9 cellular contexts compared by ENCODE assay signal in the genomic region with DNA sequence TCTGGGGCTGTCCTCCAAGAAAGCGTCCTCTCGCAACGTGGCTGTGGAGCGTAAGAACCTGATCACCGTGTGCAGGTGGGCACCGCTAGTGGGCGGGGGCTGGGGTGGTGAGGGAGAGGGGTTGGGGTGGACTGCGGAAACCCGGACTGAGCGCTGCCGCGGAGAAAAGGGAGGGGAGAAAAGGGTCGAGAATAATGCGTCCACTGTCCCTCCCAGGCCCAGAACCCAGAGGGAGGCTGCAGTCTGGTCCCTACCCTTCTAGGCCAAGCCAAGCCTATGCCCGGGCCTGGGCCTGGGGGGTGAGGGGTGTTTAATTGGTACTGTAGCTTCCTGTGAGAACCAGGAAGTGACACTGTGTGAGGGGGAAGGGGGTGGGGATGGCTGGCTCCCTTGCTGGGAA. TPM values are rescaled to one million over a fixed set of nuclear protein-coding genes. Genes with fewer than 3 reads are reported as not detected.
DNase-seq lines count a peak whose midpoint lies in the region; ATAC-seq and TF ChIP-seq lines count a peak whose summit lies in the region.
"Had no signal": no experiment of that assay in that cellular context is flagged by ENCODE, and none has a peak within 500 bp of the region (broad histone marks: within the 10 kb centered on the region; RNA-seq: fewer than 3 reads in every experiment).

No MANE protein-coding gene starts in this region.

- H3K27me3 Mint-ChIP-seq in activated CD4-positive, alpha-beta memory T cell treated with anti-CD3 and anti-CD28 coated beads for 36 hours = peaks cover 23% of the 10 kb centered on the region
- peaks cover 42% of the 10 kb centered on the region for H3K27me3 Mint-ChIP-seq in activated CD4-positive, alpha-beta memory T cell treated with anti-CD3 and anti-CD28 coated beads, Interleukin-2, amount 10 ng/mL, durations not matched to agents 7 days and 5 days

- peaks cover 16% of the 10 kb centered on the region for H3K27me3 ChIP-seq in iPS-18a (ENCODE audit: control insufficient read depth, insufficient read depth, low read length)

- peak overlapping the region; percentile 23 for H3K4me3 Mint-ChIP-seq in activated CD4-positive, alpha-beta memory T cell treated with anti-CD3 and anti-CD28 coated beads for 36 hours
- no peak overlapping the region for H3K4me3 Mint-ChIP-seq in activated CD4-positive, alpha-beta memory T cell treated with anti-CD3 and anti-CD28 coated beads, Interleukin-2, amount 10 ng/mL, durations not matched to agents 7 days and 5 days

- H3K36me3 ChIP-seq in iPS-18a (ENCODE audit: control insufficient read depth, low read depth, low read length) = no peaks in the 10 kb centered on the region

- H3K4me1 Mint-ChIP-seq in activated CD4-positive, alpha-beta memory T cell treated with anti-CD3 and anti-CD28 coated beads for 36 hours (ENCODE audit: low read depth) = peaks cover 7% of the 10 kb centered on the region
- peaks cover 22% of the 10 kb centered on the region for H3K4me1 Mint-ChIP-seq in activated CD4-positive, alpha-beta memory T cell treated with anti-CD3 and anti-CD28 coated beads, Interleukin-2, amount 10 ng/mL, durations not matched to agents 7 days and 5 days

- CTCF ChIA-PET in activated CD4-positive, alpha-beta memory T cell treated with anti-CD3 and anti-CD28 coated beads for 36 hours (lab: Charles Lee) = interaction anchor here (0.8 to 1.3 kb wide), 3 partner anchors 22 to 99 kb away, joined by 3 to 6 read pairs (median 3); a partner anchor contains a TSS
- CTCF ChIA-PET in activated CD4-positive, alpha-beta memory T cell treated with anti-CD3 and anti-CD28 coated beads, Interleukin-2, amount 10 ng/mL, durations not matched to agents 7 days and 5 days (lab: Charles Lee) = no interaction called here

- no peak overlapping the region for H3K9ac ChIP-seq in iPS-18a (ENCODE audit: low read length)

- intact Hi-C loops in activated CD4-positive, alpha-beta memory T cell treated with anti-CD3 and anti-CD28 coated beads for 36 hours (cut with micrococcal nuclease) = loop anchor here (2.0 kb wide), 1 partner anchor 16 kb away; a partner anchor contains a TSS

- peaks cover 1% of the 10 kb centered on the region for H3K36me3 Mint-ChIP-seq in activated CD4-positive, alpha-beta memory T cell treated with anti-CD3 and anti-CD28 coated beads for 36 hours
- no peaks in the 10 kb centered on the region for H3K36me3 Mint-ChIP-seq in activated CD4-positive, alpha-beta memory T cell treated with anti-CD3 and anti-CD28 coated beads, Interleukin-2, amount 10 ng/mL, durations not matched to agents 7 days and 5 days (ENCODE audit: low read depth)

- H3K27ac Mint-ChIP-seq in activated CD4-positive, alpha-beta memory T cell treated with anti-CD3 and anti-CD28 coated beads for 36 hours = no peak overlapping the region
- no peak overlapping the region for H3K27ac Mint-ChIP-seq in activated CD4-positive, alpha-beta memory T cell treated with anti-CD3 and anti-CD28 coated beads, Interleukin-2, amount 10 ng/mL, durations not matched to agents 7 days and 5 days

- in situ Hi-C loops in ACHN (cut with HindIII; ENCODE audit: low pct_ligation_motif_present, low pct_unique_long_range_greater_than_20kb, low sequenced_read_pairs) = no loop called here

- H3K9me3 Mint-ChIP-seq in activated CD4-positive, alpha-beta memory T cell treated with anti-CD3 and anti-CD28 coated beads for 36 hours = no peaks in the 10 kb centered on the region
- H3K9me3 Mint-ChIP-seq in activated CD4-positive, alpha-beta memory T cell treated with anti-CD3 and anti-CD28 coated beads, Interleukin-2, amount 10 ng/mL, durations not matched to agents 7 days and 5 days = no peaks in the 10 kb centered on the region

- ATAC-seq in HG03045 (IDR thresholded peaks at IDR 0.05; ENCODE audit: unreplicated experiment) = no peak

- H3K4me1 ChIP-seq in iPS-18a (ENCODE audit: control insufficient read depth, low read depth, low read length) = peaks cover 22% of the 10 kb centered on the region

- H3K4me3 ChIP-seq in iPS-18a (ENCODE audit: low read length) = peak overlapping the region; percentile 52

- TF ChIP-seq CTCF in VCaP (conservative IDR thresholded peaks at IDR 0.05) = no peak

- no peak for DNase-seq in activated CD4-positive, alpha-beta memory T cell treated with anti-CD3 and anti-CD28 coated beads for 36 hours
- no peak for DNase-seq in activated CD4-positive, alpha-beta memory T cell treated with anti-CD3 and anti-CD28 coated beads, Interleukin-2, amount 10 ng/mL, durations not matched to agents 7 days and 5 days
- no peak for DNase-seq in islet precursor cell
- DNase-seq in ACHN = no peak

- H3K27ac ChIP-seq in VCaP = peak overlapping the region; percentile 65; the same call in 1 of the 2 replicates
- no peak overlapping the region for H3K27ac ChIP-seq in iPS-18a (ENCODE audit: low read length)
- H3K27ac ChIP-seq in temporal lobe (ENCODE audit: low read depth, low read length) = peak overlapping the region; percentile 69

- no peaks in the 10 kb centered on the region for H3K9me3 ChIP-seq in iPS-18a (ENCODE audit: control insufficient read depth, low read depth, low read length)

- POLR2A ChIA-PET in activated CD4-positive, alpha-beta memory T cell treated with anti-CD3 and anti-CD28 coated beads for 36 hours (lab: Charles Lee) = no interaction called here
- POLR2A ChIA-PET in activated CD4-positive, alpha-beta memory T cell treated with anti-CD3 and anti-CD28 coated beads, Interleukin-2, amount 10 ng/mL, durations not matched to agents 7 days and 5 days (lab: Charles Lee) = no interaction called here

RNA-seq across cellular contexts. Expression of a gene that starts 0.5 kb away (rescaled TPM):
- not detected for total RNA-seq in activated CD4-positive, alpha-beta memory T cell treated with anti-CD3 and anti-CD28 coated beads for 36 hours
- under 1 TPM in 1 of 2 experiments, not detected in 1; 0.28 TPM for total RNA-seq in activated CD4-positive, alpha-beta memory T cell treated with anti-CD3 and anti-CD28 coated beads, Interleukin-2, amount 10 ng/mL, durations not matched to agents 7 days and 5 days
- total RNA-seq in temporal lobe = 78.2 TPM
- total RNA-seq: K562 had no signal

RNA-seq across cellular contexts. Expression of a gene that starts 15.8 kb away (rescaled TPM):
- 100 to 1,000 TPM; 121 to 122 TPM for total RNA-seq in activated CD4-positive, alpha-beta memory T cell treated with anti-CD3 and anti-CD28 coated beads for 36 hours
- total RNA-seq in activated CD4-positive, alpha-beta memory T cell treated with anti-CD3 and anti-CD28 coated beads, Interleukin-2, amount 10 ng/mL, durations not matched to agents 7 days and 5 days = 10 to 100 TPM; 72.6 to 77.0 TPM
- 20.9 TPM for total RNA-seq in temporal lobe

RNA-seq across cellular contexts. Expression of a gene that starts 36.2 kb away (rescaled TPM):
- total RNA-seq in activated CD4-positive, alpha-beta memory T cell treated with anti-CD3 and anti-CD28 coated beads for 36 hours = 10 to 100 TPM; 59.7 to 62.4 TPM
- total RNA-seq in activated CD4-positive, alpha-beta memory T cell treated with anti-CD3 and anti-CD28 coated beads, Interleukin-2, amount 10 ng/mL, durations not matched to agents 7 days and 5 days = 10 to 100 TPM; 87.8 to 98.4 TPM
- 38.4 TPM for total RNA-seq in temporal lobe

RNA-seq across cellular contexts. Expression of a gene that starts 40.9 kb away (rescaled TPM):
- not detected for total RNA-seq in activated CD4-positive, alpha-beta memory T cell treated with anti-CD3 and anti-CD28 coated beads for 36 hours
- total RNA-seq in activated CD4-positive, alpha-beta memory T cell treated with anti-CD3 and anti-CD28 coated beads, Interleukin-2, amount 10 ng/mL, durations not matched to agents 7 days and 5 days = not detected
- total RNA-seq in temporal lobe = 5.2 TPM

RNA-seq across cellular contexts. Expression of a gene that starts 54.8 kb away (rescaled TPM):
- under 1 TPM; 0.19 to 0.21 TPM for total RNA-seq in activated CD4-positive, alpha-beta memory T cell treated with anti-CD3 and anti-CD28 coated beads for 36 hours
- total RNA-seq in activated CD4-positive, alpha-beta memory T cell treated with anti-CD3 and anti-CD28 coated beads, Interleukin-2, amount 10 ng/mL, durations not matched to agents 7 days and 5 days = under 1 TPM in 1 of 2 experiments, not detected in 1; 0.10 TPM
- 43.3 TPM for total RNA-seq in temporal lobe

Comparison
In these comparisons a context has a peak if more than half of its experiments do, and no peak if none do; other contexts are left out.
1. RNA of a gene that starts 0.5 kb away (total RNA-seq): 78.2 TPM in temporal lobe (single experiment); not detected in activated CD4-positive, alpha-beta memory T cell treated with anti-CD3 and anti-CD28 coated beads for 36 hours and 0.28 TPM in activated CD4-positive, alpha-beta memory T cell treated with anti-CD3 and anti-CD28 coated beads, Interleukin-2, amount 10 ng/mL, durations not matched to agents 7 days and 5 days; every median in the first group is over 10 times any median in the second.